Comparison of ENCODE assay signal across 8 cellular contexts in genomic region chr2:69644506-69644979, GRCh38. TPM values are rescaled to one million over a fixed set of nuclear protein-coding genes. Genes with fewer than 3 reads are reported as not detected.
DNase-seq lines count a peak whose midpoint lies in the region; ATAC-seq and TF ChIP-seq lines count a peak whose summit lies in the region.

No MANE protein-coding gene starts in this region.

- H2AK5ac ChIP-seq in mesendoderm (ENCODE audit: low read length): no peak overlapping the region

- H3K56ac ChIP-seq in mesendoderm (ENCODE audit: low read length): peak overlapping the region; percentile 99

- no CpG with 5 or more reads among the region's 15 CpGs for WGBS in mesendoderm (ENCODE audit: extremely low coverage, insufficient coverage, low lambda C conversion rate)

- H3K4me2 ChIP-seq in mesendoderm (ENCODE audit: low read length): peak overlapping the region; percentile 90

- H3K27me3 ChIP-seq in HL-60 (ENCODE audit: insufficient read depth, poor library complexity, severe bottlenecking): no peaks in the 10 kb centered on the region
- H3K27me3 ChIP-seq in mesendoderm (ENCODE audit: insufficient read depth, low read length, poor library complexity): no peaks in the 10 kb centered on the region

- peak overlapping the region; percentile 67 for H3K23ac ChIP-seq in mesendoderm (ENCODE audit: low read length)

- ATAC-seq in HG03457 (IDR thresholded peaks at IDR 0.05; ENCODE audit: unreplicated experiment): no peak

- H3K4me3 ChIP-seq in HL-60 (replicated peaks; ENCODE audit: insufficient read depth, low read length) (peak overlapping the region; percentile 90), cardiac fibroblast (replicated peaks in 1 of 2; ENCODE audit: low read depth in 2 of 2, low read length in 2 of 2) (peak overlapping the region; percentile 69 to 86), mesendoderm (ENCODE audit: low read length) (peak overlapping the region; percentile 67)

- no peak overlapping the region for H4K8ac ChIP-seq in mesendoderm (ENCODE audit: low read depth, low read length)

- H3K4ac ChIP-seq in mesendoderm (ENCODE audit: low read depth, low read length): no peak overlapping the region

- H4K5ac ChIP-seq in mesendoderm (ENCODE audit: low read length): no peak overlapping the region

- H3K27ac ChIP-seq in HL-60 (replicated peaks) (peak overlapping the region; percentile 98), mesendoderm (ENCODE audit: low read depth, low read length) (no peak overlapping the region)

- in situ Hi-C loops in ACHN (cut with HindIII; ENCODE audit: low pct_ligation_motif_present, low pct_unique_long_range_greater_than_20kb, low sequenced_read_pairs): no loop called here

- peaks cover 26% of the 10 kb centered on the region for H3K79me2 ChIP-seq in mesendoderm (ENCODE audit: control insufficient read depth, insufficient read depth, low read length)

- TF ChIP-seq CTCF in HL-60 (IDR thresholded peaks at IDR 0.05; ENCODE audit: insufficient read depth, low read length) (no peak), cardiac fibroblast (IDR thresholded peaks at IDR 0.05; ENCODE audit: low read depth, low read length) (no peak)

- no peak overlapping the region for H2BK5ac ChIP-seq in mesendoderm (ENCODE audit: low read length)

- no peak overlapping the region for H2BK120ac ChIP-seq in mesendoderm (ENCODE audit: low read depth, low read length)

- DNase-seq in ACHN: peak; percentile 16
- DNase-seq in HL-60 (ENCODE audit: low read depth in 1 of 2, low spot score in 1 of 2): no peak
- no peak for DNase-seq in cardiac fibroblast (ENCODE audit: low read depth in 2 of 2)
- no peak for DNase-seq in mesendoderm
- no peak for DNase-seq in mucosa of gallbladder (ENCODE audit: low spot score)
- DNase-seq in activated CD4-positive, CD25-positive, alpha-beta regulatory T cell treated with anti-CD3 and anti-CD28 coated beads, Interleukin-2, amount 50 U/mL, for 72 hours: no peak
- DNase-seq in cerebellum (ENCODE audit: low spot score): no peak

- peak overlapping the region; percentile 77 for H3K18ac ChIP-seq in mesendoderm (ENCODE audit: low read length)

- H2BK15ac ChIP-seq in mesendoderm (replicated peaks; ENCODE audit: low read depth): no peak overlapping the region

- H3K9ac ChIP-seq in mesendoderm (ENCODE audit: low read length): peak overlapping the region; percentile 78

- H3K4me1 ChIP-seq in mesendoderm (ENCODE audit: control insufficient read depth, low read depth, low read length): peaks cover 15% of the 10 kb centered on the region

- peaks cover 17% of the 10 kb centered on the region for H3K79me1 ChIP-seq in mesendoderm (ENCODE audit: low read length)

- no peaks in the 10 kb centered on the region for H3K36me3 ChIP-seq in mesendoderm (ENCODE audit: control insufficient read depth, insufficient read depth, low read length)

RNA-seq across cellular contexts. Expression of gene AAK1, which starts 1.0 kb away (rescaled TPM):
- 36.8 TPM for polyA plus RNA-seq in mesendoderm (2013, experiment 1 of 2)
- 32.8 TPM for polyA plus RNA-seq in mesendoderm (2013, experiment 2 of 2)
- 83.4 TPM for total RNA-seq in mucosa of gallbladder
- 58.2 TPM for total RNA-seq in cerebellum
